Comparison of ENCODE assay signal across 7 cellular contexts in the genomic region with DNA sequence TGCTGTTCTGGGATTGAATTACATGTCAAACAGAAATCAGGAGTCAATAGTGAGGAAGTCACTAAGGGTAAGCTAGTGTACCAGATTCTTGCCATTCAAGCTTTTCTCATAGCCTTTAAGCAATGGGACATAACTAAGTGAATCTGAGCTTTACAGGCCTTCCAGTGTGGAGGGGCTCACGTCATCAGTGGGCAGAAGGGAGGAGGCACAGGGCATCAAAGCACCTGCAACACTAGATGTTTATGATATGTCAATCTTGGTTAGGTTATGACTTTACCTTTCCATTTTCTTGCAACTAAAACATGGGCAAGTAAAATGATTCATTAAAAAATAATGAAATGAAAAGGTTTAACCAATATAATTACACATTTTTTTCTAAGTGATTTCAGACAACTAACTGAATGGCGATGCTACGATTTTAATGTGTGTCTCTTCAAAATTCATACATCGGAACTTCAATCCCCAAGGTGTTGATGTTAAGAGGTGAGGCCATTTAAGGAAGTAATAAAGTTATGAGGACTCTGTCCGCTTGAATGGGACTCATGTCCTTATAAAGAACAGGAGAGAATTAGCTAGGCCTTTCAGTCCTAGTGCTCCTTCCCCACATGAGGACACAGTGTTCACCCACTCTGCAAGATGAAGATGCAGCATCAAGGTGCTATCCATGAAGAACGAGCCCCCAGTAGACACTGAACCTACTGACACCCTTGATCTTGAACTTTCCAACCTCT.
"Had no signal": no experiment of that assay in that cellular context is flagged by ENCODE, and none has a peak within 500 bp of the region (broad histone marks: within the 10 kb centered on the region; RNA-seq: fewer than 3 reads in every experiment).

No MANE protein-coding gene starts in this region.

- H3K9ac ChIP-seq: GM23248 had no signal

- DNase-seq: GM23248, GOT3, H7, HCEC 1CT, IMR-90 had no signal

- FAIRE-seq: K562 had no signal

- ATAC-seq: K562 had no signal

- H3K27ac ChIP-seq: GM23248, HL-60 had no signal

- H2AFZ ChIP-seq: GM23248 had no signal

- H3K4me3 ChIP-seq: GM23248, K562 had no signal
